ENCODE assay signal across 8 cellular contexts in the genomic region with DNA sequence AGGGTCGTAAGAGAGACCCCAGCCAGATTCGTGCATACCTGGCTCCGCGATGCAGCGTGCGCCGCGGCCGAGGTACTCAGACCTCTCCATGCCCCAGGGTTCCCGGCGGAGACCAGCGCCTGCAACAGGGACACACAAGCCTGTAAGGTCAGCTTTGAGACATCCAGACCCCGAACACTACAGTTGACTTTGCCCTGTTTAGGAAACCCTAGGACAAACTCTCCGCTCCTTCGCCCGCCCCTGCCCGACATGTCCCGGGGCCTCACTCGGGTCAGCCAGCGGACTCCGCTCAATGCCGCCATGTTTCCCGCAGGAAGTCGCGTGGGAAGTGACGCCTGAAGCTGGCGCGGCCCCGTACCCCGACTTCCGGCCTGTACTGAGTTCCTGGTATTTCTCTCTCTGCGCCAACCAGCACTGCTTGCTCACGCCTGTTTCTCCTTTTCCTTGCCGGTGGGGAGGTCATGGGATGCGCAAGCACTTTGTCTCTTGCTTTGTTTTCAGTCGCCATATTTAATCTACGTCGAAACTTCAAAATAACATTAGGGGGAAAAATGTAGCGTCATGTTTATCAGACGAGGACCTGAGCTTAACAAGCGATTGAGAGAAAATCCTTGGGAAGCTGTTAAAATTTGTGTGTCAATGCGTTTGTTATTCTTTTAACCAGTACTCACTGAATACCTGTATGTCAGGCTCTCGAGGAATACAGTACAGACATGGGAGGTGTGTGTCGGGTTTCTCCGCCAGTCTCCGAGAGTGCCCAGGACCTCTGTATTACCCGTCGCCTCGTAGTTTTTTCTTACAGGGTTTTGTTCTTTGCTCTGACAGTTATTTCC. TPM values are rescaled to one million over a fixed set of nuclear protein-coding genes. Genes with fewer than 3 reads are reported as not detected.
DNase-seq lines count a peak whose midpoint lies in the region; ATAC-seq, FAIRE-seq and TF ChIP-seq lines count a peak whose summit lies in the region.

A gene (minus strand): TSS at position 330 of the 833 bp plus-strand sequence. CDS start 28 bp downstream, at position 302.

- peak within 1 kb of the TSS; percentile 96 for H3K4me3 Mint-ChIP-seq in T-helper 17 cell

- H3K4me3 ChIP-seq in left ventricle myocardium inferior (peak within 1 kb of the TSS; percentile 79), prostate gland (peak within 1 kb of the TSS; percentile 74 to 95), urinary bladder (ENCODE audit: low read depth, low read length) (peak within 1 kb of the TSS; percentile 82)

- H3K27me3 Mint-ChIP-seq in T-helper 17 cell, result peaks cover 10% of the 10 kb centered on the region

- TF ChIP-seq CTCF in left ventricle myocardium inferior (IDR thresholded peaks at IDR 0.05; ENCODE audit: borderline replicate concordance) (no peak), prostate gland (IDR thresholded peaks at IDR 0.05) (peak in 1 of 4 experiments; percentile 12)

- H3K27ac Mint-ChIP-seq in T-helper 17 cell, result peak within 1 kb of the TSS; percentile 97

- WGBS in prostate gland, result 6% methylated on average over 49 of the region's 49 CpGs
- 4% methylated on average over 49 of the region's 49 CpGs for WGBS in urinary bladder

- peak; percentile 94 for TF ChIP-seq POLR2A in GM12892 (IDR thresholded peaks at IDR 0.05; ENCODE audit: low read depth, low read length)
- TF ChIP-seq POLR2A in prostate gland (IDR thresholded peaks at IDR 0.05), result peak; percentile 77

- peaks cover 24% of the 10 kb centered on the region for H3K4me1 ChIP-seq in left ventricle myocardium inferior
- peaks cover 3% of the 10 kb centered on the region for H3K4me1 ChIP-seq in prostate gland (replicated peaks)
- no peaks in the 10 kb centered on the region for H3K4me1 ChIP-seq in urinary bladder (ENCODE audit: insufficient read depth)

- H3K9me3 ChIP-seq in T-helper 17 cell (ENCODE audit: control insufficient read depth, low read length, poor library complexity, severe bottlenecking) (no peaks in the 10 kb centered on the region), left ventricle myocardium inferior (replicated peaks) (no peaks in the 10 kb centered on the region), prostate gland (no peaks in the 10 kb centered on the region)

- peak; percentile 89 for DNase-seq in GM12892 (ENCODE audit: insufficient read length)
- DNase-seq in NCI-H1694 (lab: John Stamatoyannopoulos, UW), result peak; percentile 89
- DNase-seq in T-helper 17 cell, result peak; percentile 78 to 84 (median 81)
- peak; percentile 61 to 98 (median 88) for DNase-seq in amygdala (lab: John Stamatoyannopoulos, UW)
- DNase-seq in left ventricle myocardium inferior, result peak; percentile 94
- DNase-seq in prostate gland (ENCODE audit: low spot score), result peak; percentile 92

- ATAC-seq in HG02852 (IDR thresholded peaks at IDR 0.05; ENCODE audit: unreplicated experiment) (peak; percentile 79), T-helper 17 cell (peak; percentile 99)

- peaks cover 15% of the 10 kb centered on the region for H3K36me3 Mint-ChIP-seq in T-helper 17 cell (ENCODE audit: low read depth)

- H3K27ac ChIP-seq in left ventricle myocardium inferior (replicated peaks), result peak within 1 kb of the TSS; percentile 88
- H3K27ac ChIP-seq in prostate gland, result peak within 1 kb of the TSS; percentile 88 to 90
- peak within 1 kb of the TSS; percentile 76 for H3K27ac ChIP-seq in urinary bladder (ENCODE audit: low read depth)

- H3K27me3 ChIP-seq in left ventricle myocardium inferior (ENCODE audit: low read depth), result no peaks in the 10 kb centered on the region
- no peaks in the 10 kb centered on the region for H3K27me3 ChIP-seq in prostate gland (replicated peaks; ENCODE audit: insufficient read depth)

- peak; percentile 96 for FAIRE-seq in GM12892 (lab: Jason Lieb, UNC)

- H3K4me1 Mint-ChIP-seq in T-helper 17 cell, result peaks cover 31% of the 10 kb centered on the region

- intact Hi-C loops in left ventricle myocardium inferior (cut with micrococcal nuclease) (no loop called here), prostate gland (cut with DNase I) (loop anchor here (1.0 to 10.0 kb wide), 3 partner anchors 12 to 559 kb away; a partner anchor contains a TSS)

- H3K36me3 ChIP-seq in left ventricle myocardium inferior (peaks cover 41% of the 10 kb centered on the region), prostate gland (peaks cover 0 to 17% of the 10 kb centered on the region in 2 donors), urinary bladder (ENCODE audit: insufficient read depth) (no peaks in the 10 kb centered on the region)

RNA-seq across cellular contexts. Expression of the gene that starts here (rescaled TPM):
- 95.7 TPM for polyA plus RNA-seq in GM12892 (2012; ENCODE audit: missing spikeins)
- total RNA-seq in T-helper 17 cell (100 to 1,000 TPM; 112 to 135 TPM), left ventricle myocardium inferior (220 TPM), prostate gland (100 to 1,000 TPM; 132 to 141 TPM), urinary bladder (44.5 TPM)
- polyA plus RNA-seq in urinary bladder, result 102 TPM

Comparison
In these comparisons a context has a peak if more than half of its experiments do, and no peak if none do; other contexts are left out.
1. Peak in every context shown above with its lines: DNase-seq, ATAC-seq, H3K4me3 ChIP-seq and H3K27ac ChIP-seq.